ENCODE assay signal across 16 cellular contexts in the genomic region with DNA sequence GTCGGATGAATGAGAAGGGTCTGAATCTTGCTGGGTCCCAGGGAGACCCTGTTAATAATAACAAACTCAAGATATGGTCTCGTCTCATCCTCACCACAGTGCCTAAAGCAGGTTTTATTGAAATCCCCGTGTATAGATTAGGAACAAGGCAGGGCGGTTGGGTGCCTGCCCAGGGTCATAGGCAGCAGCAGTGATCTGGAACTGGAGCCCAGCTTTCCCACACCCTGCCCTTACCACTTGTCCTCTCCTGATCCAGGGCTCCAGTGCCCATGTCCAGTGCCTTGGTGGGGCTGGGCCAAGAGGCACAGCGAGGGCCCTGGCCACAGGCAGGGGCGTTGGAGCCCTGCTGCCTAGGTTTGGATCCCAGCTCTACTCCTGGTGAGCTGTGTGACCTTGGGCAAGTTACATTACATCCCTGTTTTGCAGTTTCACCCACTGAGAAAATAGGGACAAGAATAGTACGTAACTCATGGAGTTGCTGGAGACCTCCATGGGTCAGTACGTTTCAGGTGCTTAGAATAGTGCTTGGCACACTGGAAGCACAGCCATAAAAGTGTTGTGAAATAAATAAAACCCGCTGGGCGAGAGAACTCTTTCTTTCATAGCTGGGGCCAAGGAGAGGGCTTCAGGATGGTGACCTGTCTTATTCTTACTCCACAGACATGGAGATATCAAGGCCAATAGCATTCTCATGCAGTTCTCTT. TPM values are rescaled to one million over a fixed set of nuclear protein-coding genes. Genes with fewer than 3 reads are reported as not detected.
DNase-seq lines count a peak whose midpoint lies in the region; ATAC-seq, FAIRE-seq and TF ChIP-seq lines count a peak whose summit lies in the region.
"Had no signal": no experiment of that assay in that cellular context is flagged by ENCODE, and none has a peak within 500 bp of the region (broad histone marks: within the 10 kb centered on the region; RNA-seq: fewer than 3 reads in every experiment).

No MANE protein-coding gene starts in this region.

- H3K4me1 ChIP-seq in Panc1 (ENCODE audit: control insufficient read depth, insufficient read depth, low read length), result peaks cover 62% of the 10 kb centered on the region
- peaks cover 0 to 19% of the 10 kb centered on the region in 2 donors for H3K4me1 ChIP-seq in kidney (ENCODE audit: control insufficient read depth in 1 of 2, insufficient read depth in 1 of 2, low read depth in 1 of 2, low read length in 2 of 2)
- peaks cover 32% of the 10 kb centered on the region for H3K4me1 ChIP-seq in osteoblast (ENCODE audit: insufficient read depth, low read length)
- peaks cover 36% of the 10 kb centered on the region for H3K4me1 ChIP-seq in PC-3 (ENCODE audit: insufficient read depth, low read length)

- no peak overlapping the region for H3K4me3 ChIP-seq in Panc1 (ENCODE audit: low read depth in 2 of 2, low read length in 2 of 2)
- no peak overlapping the region for H3K4me3 ChIP-seq in kidney (ENCODE audit: low read length in 2 of 2)
- no peak overlapping the region for H3K4me3 ChIP-seq in osteoblast (ENCODE audit: insufficient read depth, low read length)
- H3K4me3 ChIP-seq in PC-3 (ENCODE audit: low read length), result no peak overlapping the region

- H3K4me3 Mint-ChIP-seq in CD4-positive, alpha-beta T cell, result peak overlapping the region; percentile 20

- no peak overlapping the region for H3K27ac ChIP-seq in CD4-positive, alpha-beta T cell (ENCODE audit: low read depth, low read length)
- H3K27ac ChIP-seq in Panc1 (ENCODE audit: low read length) (peak overlapping the region; percentile 52; the same call in 1 of the 2 replicates), kidney (ENCODE audit: low read depth in 2 of 2, low read length in 2 of 2) (no peak overlapping the region), osteoblast (ENCODE audit: low read depth, low read length) (no peak overlapping the region), PC-3 (ENCODE audit: low read length) (no peak overlapping the region)

- H3K4me1 Mint-ChIP-seq in CD4-positive, alpha-beta T cell (ENCODE audit: low read depth), result peaks cover 82% of the 10 kb centered on the region

- in situ Hi-C loops in Panc1 (cut with HindIII; ENCODE audit: low pct_unique_long_range_greater_than_20kb, low sequenced_read_pairs), result no loop called here

- H3K9me3 ChIP-seq in CD4-positive, alpha-beta T cell (ENCODE audit: control insufficient read depth, low read length), result no peaks in the 10 kb centered on the region
- H3K9me3 ChIP-seq in Panc1 (ENCODE audit: control insufficient read depth, insufficient read depth, low read depth, low read length) (no peaks in the 10 kb centered on the region), kidney (ENCODE audit: control insufficient read depth in 1 of 2, low read length in 2 of 2) (no peaks in the 10 kb centered on the region), osteoblast (ENCODE audit: low read depth, low read length) (no peaks in the 10 kb centered on the region), PC-3 (ENCODE audit: low read length) (no peaks in the 10 kb centered on the region)

- H3K36me3 ChIP-seq in Panc1 (ENCODE audit: control insufficient read depth, insufficient read depth, low read length) (no peaks in the 10 kb centered on the region), kidney (ENCODE audit: control insufficient read depth in 1 of 2, insufficient read depth in 2 of 2, low read length in 2 of 2) (no peaks in the 10 kb centered on the region), osteoblast (ENCODE audit: insufficient read depth, low read length) (no peaks in the 10 kb centered on the region), PC-3 (ENCODE audit: low read depth, low read length) (no peaks in the 10 kb centered on the region)

- H3F3A ChIP-seq in PC-3 (ENCODE audit: low read length, unreplicated experiment), result peaks cover 14% of the 10 kb centered on the region

- no peak for DNase-seq in CD4-positive, alpha-beta T cell
- DNase-seq in Panc1 (ENCODE audit: low read depth, low spot score), result no peak
- DNase-seq in kidney, result peak; percentile 51
- peak; percentile 29 for DNase-seq in osteoblast (ENCODE audit: insufficient read length, low spot score, missing footprints)
- DNase-seq in GF-D8 (lab: John Stamatoyannopoulos, UW), result no peak
- DNase-seq in PC-3, result no peak
- no peak for DNase-seq in Ammon's horn (ENCODE audit: low spot score)
- no peak for DNase-seq in Right ventricle myocardium superior
- DNase-seq: AML-193; CD8-positive, alpha-beta memory T cell; DND-41; GDM1; NCI-H1930; NCI-H2171; SHP77 treated with DMSO at 0.1 percent for 48 hours had no signal

- H4K20me1 ChIP-seq in osteoblast (ENCODE audit: insufficient read depth, low read length) (no peaks in the 10 kb centered on the region), PC-3 (ENCODE audit: low read length) (no peaks in the 10 kb centered on the region)

- H3K27me3 Mint-ChIP-seq in CD4-positive, alpha-beta T cell, result no peaks in the 10 kb centered on the region

- no peak for FAIRE-seq in kidney (lab: Jason Lieb, UNC)
- FAIRE-seq: RCC 7860 had no signal

- BruUV-seq in Panc1 (replicated peaks; lab: Mats Ljungman, UMichigan) (no TSS peak), PC-3 (replicated peaks; lab: Mats Ljungman, UMichigan) (no TSS peak)

- no peak for TF ChIP-seq CTCF in CD4-positive, alpha-beta T cell (IDR thresholded peaks at IDR 0.05)
- TF ChIP-seq CTCF in Panc1 (IDR thresholded peaks at IDR 0.05) (no peak), kidney (IDR thresholded peaks at IDR 0.05; ENCODE audit: borderline replicate concordance, extremely low read depth, insufficient read depth) (no peak), osteoblast (IDR thresholded peaks at IDR 0.05; ENCODE audit: extremely low read depth, low read depth, low read length) (no peak), PC-3 (conservative IDR thresholded peaks at IDR 0.05; ENCODE audit: low read depth, low read length) (no peak)

- H3K9me3 Mint-ChIP-seq in CD4-positive, alpha-beta T cell, result no peaks in the 10 kb centered on the region
- H3K9me3 Mint-ChIP-seq: CD8-positive, alpha-beta memory T cell had no signal

- ATAC-seq in CD4-positive, alpha-beta T cell (ENCODE audit: poor library complexity), result no peak
- ATAC-seq in Panc1 (no peak), PC-3 (no peak), Right ventricle myocardium superior (ENCODE audit: poor library complexity) (no peak)

- H3K27me3 ChIP-seq in CD4-positive, alpha-beta T cell (ENCODE audit: control insufficient read depth, insufficient read depth, low read length), result no peaks in the 10 kb centered on the region
- H3K27me3 ChIP-seq in Panc1 (ENCODE audit: control insufficient read depth, insufficient read depth, low read length) (no peaks in the 10 kb centered on the region), osteoblast (ENCODE audit: insufficient read depth, low read length) (no peaks in the 10 kb centered on the region), PC-3 (ENCODE audit: low read length) (no peaks in the 10 kb centered on the region)

- H3K9ac ChIP-seq in kidney (ENCODE audit: low read length in 2 of 2), result no peak overlapping the region
- no peak overlapping the region for H3K9ac ChIP-seq in PC-3 (ENCODE audit: low read length)

- CTCF ChIA-PET in CD4-positive, alpha-beta T cell (lab: Charles Lee), result interaction anchor here (0.6 to 2.2 kb wide), 4 partner anchors 10 to 95 kb away, joined by 3 to 6 read pairs (median 4); partner anchors contain the start of gene SOCS3
- CTCF ChIA-PET in Panc1 (lab: Charles Lee) (no interaction called here), PC-3 (lab: Charles Lee) (interaction anchor here (0.5 kb wide), 1 partner anchor 239 kb away, joined by 3 read pairs; no protein-coding TSS in a partner anchor)

- no peak overlapping the region for H2AFZ ChIP-seq in osteoblast (ENCODE audit: low read length)
- H2AFZ ChIP-seq in PC-3 (ENCODE audit: low read length), result no peak overlapping the region

- H3K79me2 ChIP-seq in osteoblast (ENCODE audit: insufficient read depth, low read length), result no peaks in the 10 kb centered on the region
- H3K79me2 ChIP-seq in PC-3 (ENCODE audit: low read length), result no peaks in the 10 kb centered on the region

- no peaks in the 10 kb centered on the region for H3K9me2 ChIP-seq in PC-3 (replicated peaks; ENCODE audit: low read length)

- no peaks in the 10 kb centered on the region for H3K36me3 Mint-ChIP-seq in CD4-positive, alpha-beta T cell (ENCODE audit: low read depth)
- H3K36me3 Mint-ChIP-seq: CD8-positive, alpha-beta memory T cell had no signal

- H3K27ac Mint-ChIP-seq in CD4-positive, alpha-beta T cell, result peak overlapping the region; percentile 99

- POLR2A ChIA-PET in CD4-positive, alpha-beta T cell (lab: Charles Lee), result no interaction called here
- POLR2A ChIA-PET in Panc1 (lab: Charles Lee), result interaction anchor here (0.5 kb wide), 1 partner anchor 19 kb away, joined by 6 read pairs; no protein-coding TSS in a partner anchor
- POLR2A ChIA-PET in PC-3 (lab: Charles Lee; ENCODE audit: unreplicated experiment), result no interaction called here

- H3K4me2 ChIP-seq in osteoblast (ENCODE audit: insufficient read depth, low read length), result no peak overlapping the region
- H3K4me2 ChIP-seq in PC-3 (ENCODE audit: low read length), result no peak overlapping the region; the same call in 1 of the 2 replicates

- intact Hi-C loops in CD4-positive, alpha-beta T cell (cut with DNase I, micrococcal nuclease), result no loop called here
- intact Hi-C loops in Panc1 (cut with micrococcal nuclease; ENCODE audit: unreplicated experiment), result no loop called here
- intact Hi-C loops in kidney (cut with DNase I), result no loop called here
- intact Hi-C loops in PC-3 (cut with micrococcal nuclease), result no loop called here
- intact Hi-C loops in Right ventricle myocardium superior (cut with DNase I), result no loop called here

RNA-seq across cellular contexts. Expression of gene SOCS3, which starts 13.9 kb away (rescaled TPM):
- 100 to 1,000 TPM; 414 to 427 TPM for total RNA-seq in CD4-positive, alpha-beta T cell
- total RNA-seq in Panc1 (2021; ENCODE audit: unreplicated experiment), result 53.1 TPM
- 30.5 TPM for polyA plus RNA-seq in Panc1 (2012; ENCODE audit: insufficient read length)
- total RNA-seq in kidney, result 110 TPM
- 31.2 TPM for polyA plus RNA-seq in kidney (ENCODE audit: insufficient read depth, low read depth, low replicate concordance)
- total RNA-seq in osteoblast, result 78.1 and 95.2 TPM in 2 replicates
- 103 and 125 TPM in 2 replicates for total RNA-seq in PC-3 (2014; rRNA removed)
- 10.5 TPM for total RNA-seq in Right ventricle myocardium superior

RNA-seq across cellular contexts. Expression of gene PGS1, which starts 32.5 kb away (rescaled TPM):
- total RNA-seq in CD4-positive, alpha-beta T cell, result 10 to 100 TPM; 40.9 to 45.3 TPM
- 47.5 TPM for total RNA-seq in Panc1 (2021; ENCODE audit: unreplicated experiment)
- 40.3 TPM for polyA plus RNA-seq in Panc1 (2012; ENCODE audit: insufficient read length)
- 65.4 TPM for total RNA-seq in kidney
- polyA plus RNA-seq in kidney (ENCODE audit: insufficient read depth, low read depth, low replicate concordance), result 15.6 TPM
- 34.4 and 39.5 TPM in 2 replicates for total RNA-seq in osteoblast
- 40.6 and 47.0 TPM in 2 replicates for total RNA-seq in PC-3 (2014; rRNA removed)
- total RNA-seq in Right ventricle myocardium superior, result 18.1 TPM

Comparison
In these comparisons a context has a peak if more than half of its experiments do, and no peak if none do; other contexts are left out.
1. DNase-seq: peak in kidney (single experiment) and osteoblast (single experiment); none in CD4-positive, alpha-beta T cell (0 of 10), Panc1 (single experiment), GF-D8 (single experiment), PC-3 (single experiment), Ammon's horn (single experiment) and Right ventricle myocardium superior (single experiment).